Comparison of ENCODE assay signal across 16 cellular contexts in the genomic region with DNA sequence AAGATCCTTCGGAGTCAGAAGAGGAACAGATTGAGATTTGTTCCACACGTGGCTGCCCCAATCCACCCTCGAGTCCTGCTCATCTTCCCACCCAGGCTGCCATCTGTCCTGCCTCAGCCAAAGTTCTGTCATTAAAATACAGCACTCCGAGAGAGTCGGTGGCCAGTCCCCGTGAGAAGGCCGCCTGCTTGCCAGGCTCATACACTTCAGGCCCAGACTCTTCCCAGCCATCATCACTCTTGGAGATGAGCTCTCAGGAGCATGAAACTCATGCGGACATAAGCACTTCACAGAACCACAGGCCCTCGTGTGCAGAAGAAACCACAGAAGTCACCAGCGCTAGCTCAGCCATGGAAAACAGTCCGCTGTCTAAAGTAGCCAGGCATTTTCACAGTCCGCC.
DNase-seq lines count a peak whose midpoint lies in the region; ATAC-seq and TF ChIP-seq lines count a peak whose summit lies in the region.
"Had no signal": no experiment of that assay in that cellular context is flagged by ENCODE, and none has a peak within 500 bp of the region (broad histone marks: within the 10 kb centered on the region; RNA-seq: fewer than 3 reads in every experiment).

No MANE protein-coding gene starts in this region.

- no peak for TF ChIP-seq CTCF in Caco-2 (IDR thresholded peaks at IDR 0.05; ENCODE audit: insufficient read depth in 1 of 2, low read depth in 1 of 2, low read length in 1 of 2, severe bottlenecking in 1 of 2, unreplicated experiment in 1 of 2)
- TF ChIP-seq CTCF in glutamatergic neuron (IDR thresholded peaks at IDR 0.05; ENCODE audit: partially characterized antibody, unreplicated experiment): no peak

- POLR2A ChIA-PET in Caco-2 (lab: Charles Lee): no interaction called here

- ATAC-seq in activated CD8-positive, alpha-beta memory T cell treated with anti-CD3 and anti-CD28 coated beads, Interleukin-2, amount 10 ng/mL, durations not matched to agents 7 days and 5 days: no peak
- ATAC-seq: GM12878 had no signal

- H3K27ac ChIP-seq in SJCRH30: no peak overlapping the region
- H3K27ac ChIP-seq: A549, C4-2B, HL-60 had no signal

- peaks cover 4% of the 10 kb centered on the region for H3K4me1 Mint-ChIP-seq in activated CD8-positive, alpha-beta memory T cell treated with anti-CD3 and anti-CD28 coated beads, Interleukin-2, amount 10 ng/mL, durations not matched to agents 7 days and 5 days
- no peaks in the 10 kb centered on the region for H3K4me1 Mint-ChIP-seq in Caco-2 (ENCODE audit: low read depth, unreplicated experiment)
- peaks cover 11% of the 10 kb centered on the region for H3K4me1 Mint-ChIP-seq in glutamatergic neuron (ENCODE audit: low read depth, unreplicated experiment)

- no peaks in the 10 kb centered on the region for H3K36me3 Mint-ChIP-seq in activated CD8-positive, alpha-beta memory T cell treated with anti-CD3 and anti-CD28 coated beads, Interleukin-2, amount 10 ng/mL, durations not matched to agents 7 days and 5 days
- H3K36me3 Mint-ChIP-seq in Caco-2 (ENCODE audit: insufficient read depth, unreplicated experiment) (peaks cover 15% of the 10 kb centered on the region), glutamatergic neuron (ENCODE audit: unreplicated experiment) (peaks cover 6% of the 10 kb centered on the region)
- H3K36me3 Mint-ChIP-seq: CD4-positive, alpha-beta memory T cell had no signal

- no peaks in the 10 kb centered on the region for H3K9me3 ChIP-seq in Caco-2
- no peaks in the 10 kb centered on the region for H3K9me3 ChIP-seq in SJCRH30 (replicated peaks)
- H3K9me3 ChIP-seq: A549, BE2C had no signal

- H3K27me3 Mint-ChIP-seq in activated CD8-positive, alpha-beta memory T cell treated with anti-CD3 and anti-CD28 coated beads, Interleukin-2, amount 10 ng/mL, durations not matched to agents 7 days and 5 days: no peaks in the 10 kb centered on the region
- H3K27me3 Mint-ChIP-seq in Caco-2 (ENCODE audit: insufficient read depth, unreplicated experiment): no peaks in the 10 kb centered on the region
- peaks cover 5% of the 10 kb centered on the region for H3K27me3 Mint-ChIP-seq in glutamatergic neuron (ENCODE audit: unreplicated experiment)
- H3K27me3 Mint-ChIP-seq: CD4-positive, alpha-beta memory T cell had no signal

- no peaks in the 10 kb centered on the region for H3K36me3 ChIP-seq in Caco-2 (ENCODE audit: control insufficient read depth, insufficient read depth, low read length)
- H3K36me3 ChIP-seq in SJCRH30: no peaks in the 10 kb centered on the region

- no peak overlapping the region for H3K4me3 Mint-ChIP-seq in activated CD8-positive, alpha-beta memory T cell treated with anti-CD3 and anti-CD28 coated beads, Interleukin-2, amount 10 ng/mL, durations not matched to agents 7 days and 5 days
- no peak overlapping the region for H3K4me3 Mint-ChIP-seq in Caco-2 (ENCODE audit: unreplicated experiment)
- peak overlapping the region; percentile 61 for H3K4me3 Mint-ChIP-seq in glutamatergic neuron (ENCODE audit: unreplicated experiment)
- H3K4me3 Mint-ChIP-seq: CD4-positive, alpha-beta memory T cell; HFFc6 had no signal

- no TSS peak for BruUV-seq in Caco-2 (replicated peaks; lab: Mats Ljungman, UMichigan)

- intact Hi-C loops in Caco-2 (cut with micrococcal nuclease; ENCODE audit: unreplicated experiment): no loop called here

- H3K27me3 ChIP-seq in Caco-2 (replicated peaks; ENCODE audit: control insufficient read depth, insufficient read depth, low read length) (no peaks in the 10 kb centered on the region), SJCRH30 (no peaks in the 10 kb centered on the region)
- H3K27me3 ChIP-seq: BE2C had no signal

- no peaks in the 10 kb centered on the region for H3K4me1 ChIP-seq in Caco-2
- no peaks in the 10 kb centered on the region for H3K4me1 ChIP-seq in SJCRH30
- H3K4me1 ChIP-seq: BE2C had no signal

- H3K4me3 ChIP-seq in Caco-2 (ENCODE audit: low read depth, low read length) (no peak overlapping the region), SJCRH30 (no peak overlapping the region)
- H3K4me3 ChIP-seq: A549, GM12878 had no signal

- CTCF ChIA-PET in activated CD8-positive, alpha-beta memory T cell treated with anti-CD3 and anti-CD28 coated beads, Interleukin-2, amount 10 ng/mL, durations not matched to agents 7 days and 5 days (lab: Charles Lee): no interaction called here
- CTCF ChIA-PET in Caco-2 (lab: Charles Lee): no interaction called here

- peak; percentile 23 for DNase-seq in activated CD8-positive, alpha-beta memory T cell treated with anti-CD3 and anti-CD28 coated beads, Interleukin-2, amount 10 ng/mL, durations not matched to agents 7 days and 5 days
- DNase-seq in activated CD8-positive, alpha-beta memory T cell treated with anti-CD3 and anti-CD28 coated beads for 24 hours: no peak
- no peak for DNase-seq in Caco-2
- peak; percentile 36 for DNase-seq in MV-4-11 (lab: John Stamatoyannopoulos, UW)
- no peak for DNase-seq in glutamatergic neuron
- no peak for DNase-seq in SJCRH30
- DNase-seq in anterior cingulate cortex (lab: John Stamatoyannopoulos, UW): no peak
- DNase-seq: BE2C; CD4-positive, alpha-beta memory T cell; DMS53; HCEC 1CT; HFFc6 had no signal

- no peaks in the 10 kb centered on the region for H3K9me3 Mint-ChIP-seq in activated CD8-positive, alpha-beta memory T cell treated with anti-CD3 and anti-CD28 coated beads, Interleukin-2, amount 10 ng/mL, durations not matched to agents 7 days and 5 days (ENCODE audit: low read depth)
- no peaks in the 10 kb centered on the region for H3K9me3 Mint-ChIP-seq in Caco-2 (ENCODE audit: unreplicated experiment)
- H3K9me3 Mint-ChIP-seq in glutamatergic neuron (ENCODE audit: unreplicated experiment): peaks cover 9% of the 10 kb centered on the region
- H3K9me3 Mint-ChIP-seq: CD4-positive, alpha-beta memory T cell; HFFc6 had no signal

- H3K27ac Mint-ChIP-seq in activated CD8-positive, alpha-beta memory T cell treated with anti-CD3 and anti-CD28 coated beads, Interleukin-2, amount 10 ng/mL, durations not matched to agents 7 days and 5 days: no peak overlapping the region
- peak overlapping the region; percentile 17 for H3K27ac Mint-ChIP-seq in Caco-2 (ENCODE audit: unreplicated experiment)
- peak overlapping the region; percentile 77 for H3K27ac Mint-ChIP-seq in glutamatergic neuron (ENCODE audit: unreplicated experiment)
- H3K27ac Mint-ChIP-seq: CD4-positive, alpha-beta memory T cell; HFFc6 had no signal

Comparison
In these comparisons a context has a peak if more than half of its experiments do, and no peak if none do; other contexts are left out.
1. DNase-seq: peak in activated CD8-positive, alpha-beta memory T cell treated with anti-CD3 and anti-CD28 coated beads, Interleukin-2, amount 10 ng/mL, durations not matched to agents 7 days and 5 days (single experiment) and MV-4-11 (single experiment); none in activated CD8-positive, alpha-beta memory T cell treated with anti-CD3 and anti-CD28 coated beads for 24 hours (single experiment), Caco-2 (0 of 2), glutamatergic neuron (single experiment), SJCRH30 (0 of 2) and anterior cingulate cortex (0 of 58).